In the genomic region with DNA sequence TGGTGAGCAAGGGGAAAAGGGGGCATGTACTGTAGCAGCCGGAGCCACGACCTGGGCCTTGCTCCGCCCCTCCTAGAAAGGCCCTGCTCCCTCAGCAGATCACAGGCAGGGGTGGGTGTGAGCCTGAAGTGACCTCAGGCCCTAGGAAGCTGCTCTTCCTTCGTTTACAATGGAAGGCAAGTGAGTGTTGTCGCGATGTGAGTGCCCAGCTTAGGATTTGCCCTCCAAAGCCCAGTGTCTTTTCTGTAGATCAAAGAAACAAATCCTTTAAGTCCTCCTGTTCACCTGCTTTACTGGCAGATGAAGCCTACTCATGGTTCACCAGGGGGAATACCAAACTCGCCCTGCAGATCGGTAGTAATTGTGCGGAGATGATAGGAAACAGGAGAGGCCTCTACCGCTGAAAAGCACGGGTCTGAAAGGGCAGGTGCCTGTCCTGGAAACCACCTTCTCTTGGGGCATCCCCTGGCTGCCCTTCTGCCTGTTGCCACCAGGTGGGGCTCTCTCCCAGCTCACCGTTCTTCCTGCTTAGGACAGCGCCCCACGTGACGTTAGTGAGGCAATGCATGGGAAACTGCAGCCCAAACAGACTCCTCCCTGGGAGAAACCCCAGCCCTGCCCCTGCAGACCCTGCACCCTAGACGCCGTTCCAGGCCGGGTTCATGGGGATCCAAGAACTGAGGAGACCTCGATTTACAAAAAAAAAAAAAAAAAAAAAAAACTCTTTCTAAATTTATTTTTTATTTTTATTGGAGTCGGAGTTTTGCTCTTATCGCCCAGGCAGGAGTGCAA, we compare ENCODE assay signal across 8 cellular contexts. TPM values are rescaled to one million over a fixed set of nuclear protein-coding genes. Genes with fewer than 3 reads are reported as not detected.
DNase-seq lines count a peak whose midpoint lies in the region; FAIRE-seq and TF ChIP-seq lines count a peak whose summit lies in the region.

No MANE protein-coding gene starts in this region.

- H4K20me1 ChIP-seq in H9 (ENCODE audit: control insufficient read depth, insufficient read depth, insufficient read length) (no peaks in the 10 kb centered on the region), Loucy (ENCODE audit: insufficient read depth, low read length, poor library complexity, severe bottlenecking) (no peaks in the 10 kb centered on the region), fibroblast of lung (ENCODE audit: control insufficient read depth, extremely low read depth, insufficient read depth, low read length) (no peaks in the 10 kb centered on the region), neural cell (ENCODE audit: insufficient read depth) (no peaks in the 10 kb centered on the region)

- peaks cover 0 to 20% (median 0%) of the 10 kb centered on the region in 3 experiments; a peak in 3 of 7 replicates for H3K36me3 Mint-ChIP-seq in H9 (ENCODE audit: insufficient read depth in 1 of 3, low read depth in 3 of 3)

- peaks cover 9 to 10% of the 10 kb centered on the region in 2 experiments for H3K4me1 Mint-ChIP-seq in H9

- peak; percentile 100 for TF ChIP-seq CTCF in H9 (conservative IDR thresholded peaks at IDR 0.05)
- TF ChIP-seq CTCF in Loucy (conservative IDR thresholded peaks at IDR 0.05; ENCODE audit: low read length) = peak; percentile 100
- TF ChIP-seq CTCF in fibroblast of lung (conservative IDR thresholded peaks at IDR 0.05 in 1 of 2, IDR thresholded peaks at IDR 0.05 in 1 of 2; ENCODE audit: low read depth in 1 of 2, low read length in 2 of 2) = peak; percentile 99 to 100
- TF ChIP-seq CTCF in neural cell (IDR thresholded peaks at IDR 0.05; ENCODE audit: poor library complexity, severe bottlenecking) = peak; percentile 100
- TF ChIP-seq CTCF in stomach (IDR thresholded peaks at IDR 0.05) = peak in 5 of 7 experiments; percentile 98 to 100 (median 99)

- H3K36me3 ChIP-seq in Loucy (ENCODE audit: insufficient read depth, low read length) = no peaks in the 10 kb centered on the region
- H3K36me3 ChIP-seq in fibroblast of lung (ENCODE audit: control insufficient read depth, insufficient read depth, low read length) = peaks cover 2% of the 10 kb centered on the region
- no peaks in the 10 kb centered on the region for H3K36me3 ChIP-seq in neural cell (ENCODE audit: insufficient read depth, low read length)
- peaks cover 27 to 65% (median 64%) of the 10 kb centered on the region in 4 donors for H3K36me3 ChIP-seq in stomach

- H3K23ac ChIP-seq in H9 (ENCODE audit: insufficient read length, low read depth, low read length) = no peak overlapping the region

- no peak overlapping the region for H2AFZ ChIP-seq in H9 (ENCODE audit: low read length)
- H2AFZ ChIP-seq in Loucy (ENCODE audit: low read length) = no peak overlapping the region; the same call in 1 of the 2 replicates
- no peak overlapping the region for H2AFZ ChIP-seq in fibroblast of lung (ENCODE audit: low read length)
- H2AFZ ChIP-seq in neural cell (ENCODE audit: low read depth, low read length) = no peak overlapping the region

- TF ChIP-seq EP300 in neural cell (conservative IDR thresholded peaks at IDR 0.05; ENCODE audit: poor library complexity, severe bottlenecking) (no peak), stomach (IDR thresholded peaks at IDR 0.05) (no peak)

- H3K27ac Mint-ChIP-seq in H9 = peak overlapping the region in 2 of 3 experiments; percentile 3 to 64; a peak in 2 of 7 replicates

- no peak overlapping the region for H2AK5ac ChIP-seq in H9 (ENCODE audit: insufficient read length, low read length)

- H3K18ac ChIP-seq in H9 (ENCODE audit: insufficient read length, low read depth, low read length) = no peak overlapping the region

- no peak overlapping the region for H2BK5ac ChIP-seq in H9 (ENCODE audit: insufficient read length, low read length)

- H3K4me1 ChIP-seq in H9 (ENCODE audit: insufficient read depth, low read length) = no peaks in the 10 kb centered on the region
- H3K4me1 ChIP-seq in Loucy (ENCODE audit: insufficient read depth, low read length, poor library complexity, severe bottlenecking) = peaks cover 4% of the 10 kb centered on the region
- H3K4me1 ChIP-seq in fibroblast of lung (ENCODE audit: control insufficient read depth, extremely low read depth, insufficient read depth, low read length) = no peaks in the 10 kb centered on the region
- peaks cover 0 to 11% (median 9%) of the 10 kb centered on the region in 4 donors for H3K4me1 ChIP-seq in stomach

- no peaks in the 10 kb centered on the region for H3K23me2 ChIP-seq in H9 (ENCODE audit: insufficient read length, low read depth, low read length, poor library complexity, severe bottlenecking)

- no peaks in the 10 kb centered on the region for H3K9me3 Mint-ChIP-seq in H9

- H3K4ac ChIP-seq in H9 (ENCODE audit: low read depth, low read length) = no peak overlapping the region

- no peak overlapping the region for H3K56ac ChIP-seq in H9 (ENCODE audit: insufficient read length, low read depth, low read length)

- H3T11ph ChIP-seq in H9 (ENCODE audit: low read length) = no peak overlapping the region

- H3K79me2 ChIP-seq in H9 (ENCODE audit: insufficient read depth, low read length) = no peaks in the 10 kb centered on the region
- no peaks in the 10 kb centered on the region for H3K79me2 ChIP-seq in Loucy (ENCODE audit: insufficient read depth, low read length)
- H3K79me2 ChIP-seq in fibroblast of lung (ENCODE audit: control insufficient read depth, insufficient read depth, low read length) = no peaks in the 10 kb centered on the region
- H3K79me2 ChIP-seq in neural cell (replicated peaks; ENCODE audit: insufficient read depth, low read length) = no peaks in the 10 kb centered on the region

- no peak overlapping the region for H2BK20ac ChIP-seq in H9 (ENCODE audit: low read depth, low read length, poor library complexity, severe bottlenecking)

- FAIRE-seq in G401.6 (lab: Jason Lieb, UNC) = peak; percentile 60

- H3K9me2 ChIP-seq in Loucy (replicated peaks; ENCODE audit: low read depth, low read length) (no peaks in the 10 kb centered on the region), neural cell (ENCODE audit: insufficient read depth, low read length) (no peaks in the 10 kb centered on the region)

- no peak overlapping the region for H2BK12ac ChIP-seq in H9 (ENCODE audit: insufficient read length, low read depth, low read length)

- H4K5ac ChIP-seq in H9 (ENCODE audit: insufficient read length, low read depth, low read length) = no peak overlapping the region

- no CpG with 5 or more reads among the region's 21 CpGs for WGBS in H9 (ENCODE audit: extremely low coverage, insufficient read length, low lambda C conversion rate)
- 20 to 27% (median 22%) methylated on average over 20 to 21 of the region's 21 CpGs for WGBS in stomach, 5 donors

- peak overlapping the region; percentile 0 for H3K27ac ChIP-seq in H9 (ENCODE audit: insufficient read length, low read depth, low read length)
- no peak overlapping the region for H3K27ac ChIP-seq in fibroblast of lung (ENCODE audit: insufficient read depth, low read length)
- no peak overlapping the region for H3K27ac ChIP-seq in neural cell (ENCODE audit: low read length)
- peak overlapping the region in 2 of 5 donors; percentile 18 to 35 for H3K27ac ChIP-seq in stomach

- no peak overlapping the region; the same call in 1 of the 2 replicates for H3K14ac ChIP-seq in H9 (ENCODE audit: insufficient read depth, low read length)

- H3K79me1 ChIP-seq in H9 (ENCODE audit: insufficient read depth, low read depth, low read length, poor library complexity, severe bottlenecking) = no peaks in the 10 kb centered on the region

- H3K27me3 ChIP-seq in H9 (ENCODE audit: insufficient read depth, low read length) (no peaks in the 10 kb centered on the region), Loucy (ENCODE audit: insufficient read depth, low read length, poor library complexity, severe bottlenecking) (no peaks in the 10 kb centered on the region), fibroblast of lung (ENCODE audit: control insufficient read depth, insufficient read depth, low read length) (no peaks in the 10 kb centered on the region), neural cell (ENCODE audit: insufficient read depth, low read depth, low read length) (no peaks in the 10 kb centered on the region), stomach (no peaks in the 10 kb centered on the region)

- no peak for TF ChIP-seq POLR2A in stomach (IDR thresholded peaks at IDR 0.05)

- H3K27me3 Mint-ChIP-seq in H9 (ENCODE audit: low read depth) = no peaks in the 10 kb centered on the region

- no peaks in the 10 kb centered on the region for H3F3A ChIP-seq in Loucy (ENCODE audit: low read depth)
- H3F3A ChIP-seq in neural cell (ENCODE audit: insufficient read depth, low read length, poor library complexity, severe bottlenecking) = no peaks in the 10 kb centered on the region

- peak; percentile 92 for TF ChIP-seq RAD21 in neural cell (conservative IDR thresholded peaks at IDR 0.05)

- intact Hi-C loops in stomach (cut with DNase I; ENCODE audit: low total_unique reads) = loop anchor here (5.0 kb wide), 1 partner anchor 40 kb away; no protein-coding TSS in a partner anchor

- no peak overlapping the region for H4K91ac ChIP-seq in H9 (ENCODE audit: insufficient read length, low read depth, low read length)

- H2BK120ac ChIP-seq in H9 (ENCODE audit: low read depth, low read length, poor library complexity, severe bottlenecking) = no peak overlapping the region

- peak; percentile 95 for DNase-seq in H9
- DNase-seq in RPMI7951 (ENCODE audit: low read depth) = peak; percentile 82
- DNase-seq in activated T-helper 1 cell treated with Interleukin-2 at 50 U/mL for 16 hours (ENCODE audit: low read depth) = peak; percentile 82
- peak; percentile 81 to 91 for DNase-seq in fibroblast of lung (ENCODE audit: low read depth in 2 of 2)
- DNase-seq in stomach = peak; percentile 93

- H4K8ac ChIP-seq in H9 (replicated peaks; ENCODE audit: insufficient read length, low read depth, low read length) = no peak overlapping the region

- H3K9ac ChIP-seq in H9 (ENCODE audit: extremely low read depth, insufficient read length, low read length) = no peak overlapping the region
- no peak overlapping the region for H3K9ac ChIP-seq in Loucy (ENCODE audit: low read depth, low read length, poor library complexity, severe bottlenecking)
- H3K9ac ChIP-seq in fibroblast of lung (ENCODE audit: insufficient read depth, low read length) = no peak overlapping the region
- H3K9ac ChIP-seq in neural cell (ENCODE audit: low read length) = no peak overlapping the region

- H3K4me3 Mint-ChIP-seq in H9 = peak overlapping the region in 1 of 2 experiments; percentile 56; a peak in 2 of 5 replicates

- H3K9me3 ChIP-seq in H9 (ENCODE audit: control insufficient read depth, low read depth, low read length) (no peaks in the 10 kb centered on the region), Loucy (ENCODE audit: insufficient read depth, low read depth, low read length) (no peaks in the 10 kb centered on the region), fibroblast of lung (ENCODE audit: control insufficient read depth, insufficient read depth, low read depth, low read length) (no peaks in the 10 kb centered on the region), neural cell (ENCODE audit: low read length) (no peaks in the 10 kb centered on the region), stomach (no peaks in the 10 kb centered on the region)

- H3K4me2 ChIP-seq in H9 (ENCODE audit: insufficient read depth, insufficient read length, low read length) (no peak overlapping the region), Loucy (ENCODE audit: low read depth, low read length, poor library complexity, severe bottlenecking) (no peak overlapping the region), fibroblast of lung (ENCODE audit: extremely low read depth, insufficient read depth, low read length) (no peak overlapping the region), neural cell (ENCODE audit: low read length) (no peak overlapping the region)

- no peak overlapping the region for H3K4me3 ChIP-seq in Loucy (ENCODE audit: low read length, poor library complexity, severe bottlenecking)
- no peak overlapping the region for H3K4me3 ChIP-seq in fibroblast of lung (replicated peaks in 1 of 4; ENCODE audit: control extremely low read depth in 1 of 4, insufficient read depth in 1 of 4, low read depth in 3 of 4, low read length in 4 of 4)
- no peak overlapping the region for H3K4me3 ChIP-seq in neural cell (ENCODE audit: low read length)
- H3K4me3 ChIP-seq in stomach = no peak overlapping the region

- no peak overlapping the region for H2BK15ac ChIP-seq in H9 (ENCODE audit: low read depth, low read length)

RNA-seq across cellular contexts. Expression of gene KLC2, which starts 34.9 kb away (rescaled TPM):
- total RNA-seq in H9 (2021) (56.7 and 59.7 TPM in 2 replicates), fibroblast of lung (17.3 and 17.5 TPM in 2 replicates), stomach (10 to 100 TPM in 3 of 5 donors, 1 to 10 TPM in 2; 2.9 to 94.2 (median 12.6) TPM)
- total RNA-seq in RPMI7951 (2014; rRNA removed; shearing (Covaris generic)) = 9.9 and 11.2 TPM in 2 replicates
- polyA plus RNA-seq in fibroblast of lung (7.4 and 10.1 TPM in 2 replicates), neural cell (45.6 and 49.6 TPM in 2 replicates), stomach (10 to 100 TPM in 2 of 3 donors, 1 to 10 TPM in 1; 7.5 to 19.5 (median 10.7) TPM)
- 13.0 and 25.2 TPM in 2 replicates for polyA plus RNA-seq in fibroblast of lung (2012)
- polyA minus RNA-seq in fibroblast of lung (ENCODE audit: low replicate concordance) (25.7 and 57.5 TPM in 2 replicates), neural cell (60.3 and 76.2 TPM in 2 replicates)

RNA-seq across cellular contexts. Expression of gene RAB1B, which starts 45.9 kb away (rescaled TPM):
- 118 and 122 TPM in 2 replicates for total RNA-seq in H9 (2021)
- total RNA-seq in RPMI7951 (2014; rRNA removed; shearing (Covaris generic)) = 146 and 161 TPM in 2 replicates
- total RNA-seq in fibroblast of lung = 43.7 and 63.6 TPM in 2 replicates
- polyA plus RNA-seq in fibroblast of lung = 140 and 221 TPM in 2 replicates
- 174 and 255 TPM in 2 replicates for polyA plus RNA-seq in fibroblast of lung (2012)
- 370 and 488 TPM in 2 replicates for polyA minus RNA-seq in fibroblast of lung (ENCODE audit: low replicate concordance)
- 27.2 and 27.9 TPM in 2 replicates for polyA plus RNA-seq in neural cell
- polyA minus RNA-seq in neural cell = 24.8 and 29.9 TPM in 2 replicates
- 10 to 100 TPM; 19.3 to 93.6 (median 36.7) TPM for total RNA-seq in stomach
- polyA plus RNA-seq in stomach = 100 to 1,000 TPM in 2 of 3 donors, 10 to 100 TPM in 1; 98.0 to 170 (median 168) TPM

RNA-seq across cellular contexts. Expression of gene CNIH2, which starts 55.4 kb away (rescaled TPM):
- 11.8 and 12.0 TPM in 2 replicates for total RNA-seq in H9 (2021)
- 6.0 and 9.3 TPM in 2 replicates for total RNA-seq in RPMI7951 (2014; rRNA removed; shearing (Covaris generic))
- 0.17 TPM in 1 of 2 replicates, not detected in the other for total RNA-seq in fibroblast of lung
- polyA plus RNA-seq in fibroblast of lung = 0.57 and 1.4 TPM in 2 replicates
- 0.50 and 1.7 TPM in 2 replicates for polyA plus RNA-seq in fibroblast of lung (2012)
- not detected in 2 replicates for polyA minus RNA-seq in fibroblast of lung (ENCODE audit: low replicate concordance)
- polyA plus RNA-seq in neural cell = 47.9 and 54.5 TPM in 2 replicates
- polyA minus RNA-seq in neural cell = 63.8 and 84.4 TPM in 2 replicates
- total RNA-seq in stomach = not detected
- 1 to 10 TPM in 1 of 3 donors, under 1 TPM in 2; 0.50 to 1.5 (median 0.80) TPM for polyA plus RNA-seq in stomach
